Comparison of ENCODE assay signal across 15 cellular contexts in genomic region chr1:48644950-48645605, GRCh38.
A peak's percentile ranks its signal among the peaks of the same experiment; 100 is the strongest.
DNase-seq lines count a peak whose midpoint lies in the region; ATAC-seq lines count a peak whose summit lies in the region.
"Had no signal": no experiment of that assay in that cellular context is flagged by ENCODE, and none has a peak within 500 bp of the region (broad histone marks: within the 10 kb centered on the region; RNA-seq: fewer than 3 reads in every experiment).

No MANE protein-coding gene starts in this region.

- DNase-seq in DMS 273 treated with DMSO at 0.1 percent for 48 hours (lab: John Stamatoyannopoulos, UW) (peak; percentile 45), NCI-H1417 treated with DMSO at 0.1 percent for 48 hours (lab: John Stamatoyannopoulos, UW) (peak; percentile 17), NCI-H524 (lab: John Stamatoyannopoulos, UW) (peak; percentile 59 to 85), cerebellum (ENCODE audit: low spot score) (peak; percentile 41), ecto neural progenitor cell (ENCODE audit: low spot score) (no peak), H4 (ENCODE audit: low spot score) (no peak)
- DNase-seq: amniotic stem cell; CD8-positive, alpha-beta T cell; MG63; midbrain; right cardiac atrium; T-helper 17 cell had no signal

- ATAC-seq in HG03097 (IDR thresholded peaks at IDR 0.05; ENCODE audit: low FRiP score, unreplicated experiment) (no peak), GM21447 (IDR thresholded peaks at IDR 0.05; ENCODE audit: unreplicated experiment) (no peak)
- ATAC-seq: CD8-positive, alpha-beta T cell; HepG2; T-helper 17 cell had no signal

Comparison
In these comparisons a context has a peak if more than half of its experiments do, and no peak if none do; other contexts are left out.
1. DNase-seq: peak in DMS 273 treated with DMSO at 0.1 percent for 48 hours (single experiment), NCI-H1417 treated with DMSO at 0.1 percent for 48 hours (single experiment), NCI-H524 (2 of 2) and cerebellum (single experiment); none in ecto neural progenitor cell (single experiment) and H4 (single experiment).